31 cellular contexts compared by ENCODE assay signal in genomic region chr5:9445989-9446388, GRCh38.
DNase-seq lines count a peak whose midpoint lies in the region; ATAC-seq and TF ChIP-seq lines count a peak whose summit lies in the region.
"Had no signal": no experiment of that assay in that cellular context is flagged by ENCODE, and none has a peak within 500 bp of the region (broad histone marks: within the 10 kb centered on the region; RNA-seq: fewer than 3 reads in every experiment).

No MANE protein-coding gene starts in this region.

- H3K9me3 ChIP-seq in right atrium auricular region (no peaks in the 10 kb centered on the region), skeletal muscle satellite cell (replicated peaks; ENCODE audit: low read length) (no peaks in the 10 kb centered on the region), H9 (ENCODE audit: control insufficient read depth, low read depth, low read length) (no peaks in the 10 kb centered on the region)
- H3K9me3 ChIP-seq: esophagus squamous epithelium had no signal

- intact Hi-C loops in Right ventricle myocardium superior (cut with DNase I): no loop called here

- no peak overlapping the region for H2BK12ac ChIP-seq in H9 (ENCODE audit: insufficient read length, low read depth, low read length)

- H3K4me1 ChIP-seq in right atrium auricular region (peaks cover 0 to 10% of the 10 kb centered on the region in 2 donors), skeletal muscle satellite cell (ENCODE audit: control insufficient read depth, insufficient read depth, low read length) (peaks cover 37% of the 10 kb centered on the region), H9 (ENCODE audit: insufficient read depth, low read length) (no peaks in the 10 kb centered on the region)

- H3K36me3 Mint-ChIP-seq in H9 (ENCODE audit: insufficient read depth in 1 of 3, low read depth in 3 of 3): peaks cover 13 to 22% (median 18%) of the 10 kb centered on the region in 3 experiments; a peak in 6 of 7 replicates
- H3K36me3 Mint-ChIP-seq: activated CD4-positive, alpha-beta memory T cell treated with anti-CD3 and anti-CD28 coated beads for 36 hours; activated naive CD4-positive, alpha-beta T cell treated with anti-CD3 and anti-CD28 coated beads, Interleukin-2, amount 50 U/mL, for 24 hours; CD4-positive, alpha-beta memory T cell had no signal

- H3K18ac ChIP-seq in H9 (ENCODE audit: insufficient read length, low read depth, low read length): no peak overlapping the region

- H3K4me2 ChIP-seq in skeletal muscle satellite cell (ENCODE audit: low read length) (no peak overlapping the region), H9 (ENCODE audit: insufficient read depth, insufficient read length, low read length) (no peak overlapping the region)

- no peak overlapping the region for H2AK5ac ChIP-seq in H9 (ENCODE audit: insufficient read length, low read length)

- H3K4me3 Mint-ChIP-seq in H9: no peak overlapping the region
- H3K4me3 Mint-ChIP-seq: activated CD4-positive, alpha-beta memory T cell treated with anti-CD3 and anti-CD28 coated beads for 36 hours; activated naive CD4-positive, alpha-beta T cell treated with anti-CD3 and anti-CD28 coated beads, Interleukin-2, amount 50 U/mL, for 24 hours; CD4-positive, alpha-beta memory T cell; dendritic cell treated with granulocyte-macrophage colony-stimulating factor and Interleukin-4, amounts not matched to agents 40 ng/mL and 50 ng/mL, for 4 days; neural crest cell; stimulated activated naive CD8-positive, alpha-beta T cell treated with anti-CD3 and anti-CD28 coated beads, Interleukin-15, amount 100 ng/mL, for 72 hours had no signal

- no peak overlapping the region for H3K56ac ChIP-seq in H9 (ENCODE audit: insufficient read length, low read depth, low read length)

- no peak overlapping the region for H4K5ac ChIP-seq in H9 (ENCODE audit: insufficient read length, low read depth, low read length)

- no peak overlapping the region for H2BK20ac ChIP-seq in H9 (ENCODE audit: low read depth, low read length, poor library complexity, severe bottlenecking)

- H3K14ac ChIP-seq in H9 (ENCODE audit: insufficient read depth, low read length): no peak overlapping the region

- no peaks in the 10 kb centered on the region for H3K27me3 Mint-ChIP-seq in H9 (ENCODE audit: low read depth)
- H3K27me3 Mint-ChIP-seq: activated CD4-positive, alpha-beta memory T cell treated with anti-CD3 and anti-CD28 coated beads for 36 hours; dendritic cell treated with granulocyte-macrophage colony-stimulating factor and Interleukin-4, amounts not matched to agents 40 ng/mL and 50 ng/mL, for 4 days; progenitor cell of endocrine pancreas; stimulated activated naive CD8-positive, alpha-beta T cell treated with anti-CD3 and anti-CD28 coated beads, Interleukin-15, amount 100 ng/mL, for 72 hours had no signal

- H3T11ph ChIP-seq in H9 (ENCODE audit: low read length): no peak overlapping the region

- no peaks in the 10 kb centered on the region for H3K79me2 ChIP-seq in H9 (ENCODE audit: insufficient read depth, low read length)

- H4K91ac ChIP-seq in H9 (ENCODE audit: insufficient read length, low read depth, low read length): no peak overlapping the region

- no peak overlapping the region for H2BK120ac ChIP-seq in H9 (ENCODE audit: low read depth, low read length, poor library complexity, severe bottlenecking)

- no peaks in the 10 kb centered on the region for H4K20me1 ChIP-seq in H9 (ENCODE audit: control insufficient read depth, insufficient read depth, insufficient read length)

- no peak for TF ChIP-seq CTCF in right atrium auricular region (IDR thresholded peaks at IDR 0.05)
- no peak for TF ChIP-seq CTCF in H9 (conservative IDR thresholded peaks at IDR 0.05)

- peaks cover 8 to 21% of the 10 kb centered on the region in 2 experiments for H3K9me3 Mint-ChIP-seq in H9

- peak overlapping the region in 1 of 3 experiments; percentile 62; a peak in 1 of 7 replicates for H3K27ac Mint-ChIP-seq in H9
- H3K27ac Mint-ChIP-seq: activated CD4-positive, alpha-beta memory T cell treated with anti-CD3 and anti-CD28 coated beads for 36 hours; activated naive CD4-positive, alpha-beta T cell treated with anti-CD3 and anti-CD28 coated beads, Interleukin-2, amount 50 U/mL, for 24 hours; CD4-positive, alpha-beta memory T cell; dendritic cell treated with granulocyte-macrophage colony-stimulating factor and Interleukin-4, amounts not matched to agents 40 ng/mL and 50 ng/mL, for 4 days; stimulated activated naive CD8-positive, alpha-beta T cell treated with anti-CD3 and anti-CD28 coated beads, Interleukin-15, amount 100 ng/mL, for 72 hours had no signal

- peak; percentile 67 for ATAC-seq in Right ventricle myocardium superior (ENCODE audit: poor library complexity)
- ATAC-seq: stimulated activated naive CD8-positive, alpha-beta T cell treated with anti-CD3 and anti-CD28 coated beads, Interleukin-15, amount 100 ng/mL, for 72 hours had no signal

- no peak overlapping the region for H2AFZ ChIP-seq in H9 (ENCODE audit: low read length)

- H3K9ac ChIP-seq in skeletal muscle satellite cell (ENCODE audit: low read depth, low read length) (peak overlapping the region; percentile 9), H9 (ENCODE audit: extremely low read depth, insufficient read length, low read length) (no peak overlapping the region)

- peaks cover 1 to 6% of the 10 kb centered on the region in 2 experiments for H3K4me1 Mint-ChIP-seq in H9
- H3K4me1 Mint-ChIP-seq: activated naive CD4-positive, alpha-beta T cell treated with anti-CD3 and anti-CD28 coated beads, Interleukin-2, amount 50 U/mL, for 24 hours; stimulated activated naive CD8-positive, alpha-beta T cell treated with anti-CD3 and anti-CD28 coated beads, Interleukin-15, amount 100 ng/mL, for 72 hours had no signal

- H3K79me1 ChIP-seq in H9 (ENCODE audit: insufficient read depth, low read depth, low read length, poor library complexity, severe bottlenecking): no peaks in the 10 kb centered on the region

- WGBS in H9 (ENCODE audit: extremely low coverage, insufficient read length, low lambda C conversion rate): no CpG with 5 or more reads among the region's 2 CpGs

- no peak overlapping the region for H4K8ac ChIP-seq in H9 (replicated peaks; ENCODE audit: insufficient read length, low read depth, low read length)

- H3K23me2 ChIP-seq in H9 (ENCODE audit: insufficient read length, low read depth, low read length, poor library complexity, severe bottlenecking): no peaks in the 10 kb centered on the region

- H3K27ac ChIP-seq in right atrium auricular region (peak overlapping the region in 1 of 2 donors; percentile 45), H9 (ENCODE audit: insufficient read length, low read depth, low read length) (no peak overlapping the region)
- H3K27ac ChIP-seq: esophagus squamous epithelium had no signal

- H3K27me3 ChIP-seq in right atrium auricular region (no peaks in the 10 kb centered on the region), skeletal muscle satellite cell (ENCODE audit: control insufficient read depth, insufficient read depth, low read length) (no peaks in the 10 kb centered on the region), H9 (ENCODE audit: insufficient read depth, low read length) (no peaks in the 10 kb centered on the region)
- H3K27me3 ChIP-seq: esophagus squamous epithelium, tibial nerve had no signal

- H3K4me3 ChIP-seq in right atrium auricular region (no peak overlapping the region), skeletal muscle satellite cell (ENCODE audit: low read length) (no peak overlapping the region)
- H3K4me3 ChIP-seq: esophagus squamous epithelium, tibial nerve had no signal

- H3K23ac ChIP-seq in H9 (ENCODE audit: insufficient read length, low read depth, low read length): no peak overlapping the region

- DNase-seq in Right ventricle myocardium superior (no peak), right atrium auricular region (ENCODE audit: low spot score) (no peak), dermis microvascular lymphatic vessel endothelial cell (ENCODE audit: low read depth in 2 of 2) (peak; percentile 18 to 40), iris pigment epithelial cell (ENCODE audit: low read depth) (peak; percentile 41), NCI-H2029 treated with DMSO at 0.1 percent for 48 hours (lab: John Stamatoyannopoulos, UW) (no peak), RKO (ENCODE audit: low spot score) (no peak), H9 (no peak)
- DNase-seq: 8988T; activated CD4-positive, alpha-beta memory T cell treated with anti-CD3 and anti-CD28 coated beads for 36 hours; activated CD8-positive, alpha-beta memory T cell treated with anti-CD3 and anti-CD28 coated beads, Interleukin-2, amount 50 U/mL, for 48 hours; AML-193; caudate nucleus; CD4-positive, alpha-beta memory T cell; EL; esophagus squamous epithelium; mammary epithelial cell; NCI-H1105; NCI-H2029; NCI-H2227 treated with DMSO at 0.1 percent for 48 hours; NCI-H526 treated with DMSO at 0.1 percent for 48 hours; small intestine; stimulated activated CD4-positive, alpha-beta T cell treated with anti-CD3 and anti-CD28 coated beads, Interleukin-1b, Interleukin-23, amount 100 ng/mL, for 48 hours; stimulated activated CD8-positive, alpha-beta memory T cell treated with anti-CD3 and anti-CD28 coated beads, Interleukin-4, amount 100 ng/mL, for 48 hours; stimulated activated naive CD8-positive, alpha-beta T cell treated with anti-CD3 and anti-CD28 coated beads, Interleukin-15, amount 100 ng/mL, for 72 hours; T-helper 1 cell had no signal

- H2BK5ac ChIP-seq in H9 (ENCODE audit: insufficient read length, low read length): no peak overlapping the region

- no peak overlapping the region for H2BK15ac ChIP-seq in H9 (ENCODE audit: low read depth, low read length)

- no peak overlapping the region for H3K4ac ChIP-seq in H9 (ENCODE audit: low read depth, low read length)

- no peaks in the 10 kb centered on the region for H3K36me3 ChIP-seq in right atrium auricular region
- H3K36me3 ChIP-seq in skeletal muscle satellite cell (ENCODE audit: insufficient read depth, low read length): no peaks in the 10 kb centered on the region
- H3K36me3 ChIP-seq: esophagus squamous epithelium, tibial nerve had no signal

Comparison
In these comparisons a context has a peak if more than half of its experiments do, and no peak if none do; other contexts are left out.
1. DNase-seq: peak in dermis microvascular lymphatic vessel endothelial cell (2 of 2) and iris pigment epithelial cell (single experiment); none in Right ventricle myocardium superior (single experiment), right atrium auricular region (single experiment), NCI-H2029 treated with DMSO at 0.1 percent for 48 hours (single experiment), RKO (single experiment) and H9 (single experiment).